ENCODE assay signal across 26 cellular contexts in the genomic region with DNA sequence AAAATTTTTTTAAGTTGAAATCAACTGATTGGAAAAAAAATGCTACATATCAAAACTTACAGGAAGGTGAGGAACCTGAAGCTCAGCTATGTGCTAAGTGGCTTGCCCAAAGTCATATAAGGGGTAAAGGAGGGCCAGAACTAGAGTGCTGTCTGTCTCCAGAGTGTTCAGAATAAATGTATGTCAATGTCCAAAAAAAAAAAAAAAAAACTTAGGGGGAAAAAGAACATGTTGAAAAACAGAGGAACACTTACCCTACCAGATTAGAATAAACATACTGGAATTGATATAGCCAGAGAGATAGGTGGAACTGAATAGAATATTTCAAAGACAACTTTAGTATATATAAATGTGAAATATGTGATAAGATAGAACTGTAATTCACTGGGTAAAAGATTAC. TPM values are rescaled to one million over a fixed set of nuclear protein-coding genes. Genes with fewer than 3 reads are reported as not detected.
"Had no signal": no experiment of that assay in that cellular context is flagged by ENCODE, and none has a peak within 500 bp of the region (broad histone marks: within the 10 kb centered on the region; RNA-seq: fewer than 3 reads in every experiment).

No MANE protein-coding gene starts in this region.

- H3K27ac ChIP-seq: coronary artery, heart left ventricle, parathyroid adenoma, psoas muscle, spleen had no signal

- H3K27me3 ChIP-seq: heart left ventricle, spleen had no signal

- H3K9me3 ChIP-seq: psoas muscle, spleen had no signal

- H3K4me3 Mint-ChIP-seq: nephron; stimulated activated naive B cell treated with anti-CD40 and anti-IgM and Interleukin-4, amounts not matched to agents 10 μg/mL and 1 μg/mL and 100 μg/mL, for 72 hours had no signal

- H3K27ac Mint-ChIP-seq: nephron; stimulated activated naive B cell treated with anti-CD40 and anti-IgM and Interleukin-4, amounts not matched to agents 10 μg/mL and 1 μg/mL and 100 μg/mL, for 72 hours had no signal

- H3K4me3 ChIP-seq: coronary artery, heart left ventricle, psoas muscle, spleen had no signal

- H3K27me3 Mint-ChIP-seq: stimulated activated naive B cell treated with anti-CD40 and anti-IgM and Interleukin-4, amounts not matched to agents 10 μg/mL and 1 μg/mL and 100 μg/mL, for 72 hours had no signal

- DNase-seq: effector CD4-positive, alpha-beta T cell; foreskin melanocyte; heart left ventricle; hippocampal formation; islet precursor cell; mammary epithelial cell; occipital lobe; psoas muscle; retina; spleen; stimulated activated CD4-positive, alpha-beta T cell treated with anti-CD3 and anti-CD28 coated beads, Interleukin-15, amount 100 ng/mL, for 24 hours; stimulated activated CD4-positive, alpha-beta T cell treated with anti-CD3 and anti-CD28 coated beads, Interleukin-1b, Interleukin-23, amount 100 ng/mL, for 48 hours; stimulated activated CD4-positive, alpha-beta T cell treated with anti-CD3 and anti-CD28 coated beads, Interleukin-4, amount 100 ng/mL, for 24 hours; stimulated activated naive B cell treated with anti-CD40 and anti-IgM and Interleukin-4, amounts not matched to agents 10 μg/mL and 1 μg/mL and 100 μg/mL, for 72 hours; trophoblast cell had no signal

- ATAC-seq: heart left ventricle; left lobe of liver; psoas muscle; sciatic nerve; stimulated activated naive B cell treated with anti-CD40 and anti-IgM and Interleukin-4, amounts not matched to agents 10 μg/mL and 1 μg/mL and 100 μg/mL, for 72 hours had no signal

- H3K4me1 Mint-ChIP-seq: nephron had no signal

- H3K4me1 ChIP-seq: psoas muscle had no signal

- H3K9me3 Mint-ChIP-seq: stimulated activated naive B cell treated with anti-CD40 and anti-IgM and Interleukin-4, amounts not matched to agents 10 μg/mL and 1 μg/mL and 100 μg/mL, for 72 hours had no signal

RNA-seq across cellular contexts. Expression of gene KCNH6, which starts 38.7 kb away (rescaled TPM):
- total RNA-seq: chondrocyte, dermis microvascular lymphatic vessel endothelial cell, heart left ventricle, left lobe of liver, mammary epithelial cell, mesenteric fat pad, mononuclear cell, psoas muscle, sciatic nerve, skeletal muscle tissue, spleen, urinary bladder had no signal
